ENCODE assay signal across 8 cellular contexts in the genomic region with DNA sequence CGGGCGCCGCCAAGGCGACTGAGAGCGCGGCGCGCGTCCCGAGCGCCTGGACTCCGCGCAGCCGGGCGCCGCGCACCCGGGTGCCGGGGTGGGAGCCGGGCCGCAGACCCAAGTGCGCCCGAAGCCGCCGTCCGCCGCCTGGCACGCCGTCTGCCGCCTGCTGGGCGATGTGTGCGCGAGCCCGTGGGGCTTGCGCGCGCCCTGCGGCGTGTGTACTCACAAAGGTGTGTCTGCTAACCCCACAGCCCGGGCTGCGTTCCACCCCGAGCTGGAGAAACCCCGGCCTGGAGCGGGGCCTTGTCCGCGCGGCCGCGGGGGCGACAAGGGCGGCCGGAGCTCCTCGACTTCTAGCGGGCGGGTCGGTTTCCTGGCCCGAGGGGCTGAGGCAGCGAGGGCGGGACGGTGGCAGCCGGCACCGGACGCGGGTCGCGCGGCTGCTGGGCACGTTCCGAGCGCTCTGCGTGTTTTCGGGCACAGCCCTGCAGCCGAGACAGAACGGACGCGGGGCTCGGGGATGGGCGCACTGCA. TPM values are rescaled to one million over a fixed set of nuclear protein-coding genes. Genes with fewer than 3 reads are reported as not detected.
DNase-seq lines count a peak whose midpoint lies in the region; ATAC-seq and TF ChIP-seq lines count a peak whose summit lies in the region.

No MANE protein-coding gene starts in this region.

- peak overlapping the region; percentile 70 to 99 (median 79) for H3K27ac Mint-ChIP-seq in CD4-positive, alpha-beta memory T cell
- no peak overlapping the region for H3K27ac Mint-ChIP-seq in nephron progenitor cell

- CTCF ChIA-PET in CD4-positive, alpha-beta memory T cell (lab: Charles Lee; ENCODE audit: partially characterized antibody): interaction anchor here (0.7 to 2.0 kb wide), 14 partner anchors 9 to 1073 kb away, joined by 3 to 13 read pairs (median 4); a partner anchor contains a TSS

- H3K27me3 Mint-ChIP-seq in CD4-positive, alpha-beta memory T cell: peaks cover 18 to 19% of the 10 kb centered on the region in 2 donors
- H3K27me3 Mint-ChIP-seq in nephron progenitor cell (ENCODE audit: low read depth, poor library complexity): peaks cover 7% of the 10 kb centered on the region

- peaks cover 0 to 4% (median 0%) of the 10 kb centered on the region in 8 donors for H3K9me3 Mint-ChIP-seq in CD4-positive, alpha-beta memory T cell
- H3K9me3 Mint-ChIP-seq in nephron progenitor cell: no peaks in the 10 kb centered on the region

- peak; percentile 78 to 83 (median 82) for DNase-seq in CD4-positive, alpha-beta memory T cell
- DNase-seq in Peyer's patch: peak; percentile 66 to 92 (median 90)
- peak; percentile 57 for DNase-seq in activated gamma-delta T cell treated with anti-CD3 and anti-CD28 coated beads, Interleukin-2, amount 50 U/mL, for 16 hours (ENCODE audit: low read depth)
- peak; percentile 86 to 94 for DNase-seq in foreskin fibroblast
- DNase-seq in nephron progenitor cell: peak; percentile 69
- peak; percentile 84 to 86 for DNase-seq in thyroid gland

- H3K36me3 ChIP-seq in CD4-positive, alpha-beta memory T cell (ENCODE audit: insufficient read depth, low read length): no peaks in the 10 kb centered on the region
- H3K36me3 ChIP-seq in Peyer's patch (no peaks in the 10 kb centered on the region), thyroid gland (no peaks in the 10 kb centered on the region)

- H3K27me3 ChIP-seq in CD4-positive, alpha-beta memory T cell (ENCODE audit: insufficient read depth, low read length): no peaks in the 10 kb centered on the region
- no peaks in the 10 kb centered on the region for H3K27me3 ChIP-seq in Peyer's patch
- no peaks in the 10 kb centered on the region for H3K27me3 ChIP-seq in thyroid gland

- peak overlapping the region; percentile 82 for H3K27ac ChIP-seq in CD4-positive, alpha-beta memory T cell (ENCODE audit: low read depth, low read length)
- H3K27ac ChIP-seq in Peyer's patch (peak overlapping the region; percentile 94 to 99 (median 96)), thyroid gland (peak overlapping the region; percentile 86 to 97 (median 93))

- H3K4me3 ChIP-seq in CD4-positive, alpha-beta memory T cell (ENCODE audit: low read length in 2 of 2): peak overlapping the region; percentile 77 to 88
- H3K4me3 ChIP-seq in Peyer's patch: peak overlapping the region; percentile 86 to 92 (median 90)
- peak overlapping the region; percentile 65 to 85 for H3K4me3 ChIP-seq in foreskin fibroblast (ENCODE audit: low read depth in 1 of 2, low read length in 2 of 2)
- peak overlapping the region; percentile 37 to 86 (median 51) for H3K4me3 ChIP-seq in thyroid gland (replicated peaks in 1 of 3)

- TF ChIP-seq POLR2A in Peyer's patch (IDR thresholded peaks at IDR 0.05) (peak in 1 of 2 donors; percentile 82), thyroid gland (IDR thresholded peaks at IDR 0.05) (peak in 1 of 2 donors; percentile 46)

- TF ChIP-seq CTCF in Peyer's patch (IDR thresholded peaks at IDR 0.05) (peak; percentile 36 to 87 (median 62)), foreskin fibroblast (IDR thresholded peaks at IDR 0.05; ENCODE audit: low read depth, low read length) (peak; percentile 43), nephron progenitor cell (IDR thresholded peaks at IDR 0.05) (no peak), thyroid gland (IDR thresholded peaks at IDR 0.05) (peak in 4 of 6 experiments; percentile 13 to 64 (median 62))

- peaks cover 24% of the 10 kb centered on the region for H3K4me1 ChIP-seq in CD4-positive, alpha-beta memory T cell (ENCODE audit: insufficient read depth, low read length)
- peaks cover 0 to 34% (median 6%) of the 10 kb centered on the region in 4 donors for H3K4me1 ChIP-seq in Peyer's patch
- H3K4me1 ChIP-seq in thyroid gland: peaks cover 0 to 29% of the 10 kb centered on the region in 2 donors

- intact Hi-C loops in CD4-positive, alpha-beta memory T cell (cut with micrococcal nuclease): loop anchor here (1.0 to 5.0 kb wide), 4 partner anchors 54 to 1081 kb away; a partner anchor contains a TSS
- intact Hi-C loops in thyroid gland (cut with DNase I): loop anchor here (5.0 to 10.0 kb wide), 3 partner anchors 76 to 324 kb away; no protein-coding TSS in a partner anchor

- H3K9me3 ChIP-seq in CD4-positive, alpha-beta memory T cell (ENCODE audit: control insufficient read depth in 1 of 2, low read length in 2 of 2): no peaks in the 10 kb centered on the region
- H3K9me3 ChIP-seq in Peyer's patch: no peaks in the 10 kb centered on the region
- no peaks in the 10 kb centered on the region for H3K9me3 ChIP-seq in thyroid gland

- ATAC-seq in GM19395 (IDR thresholded peaks at IDR 0.05; ENCODE audit: unreplicated experiment): peak; percentile 25
- ATAC-seq in HG03469 (IDR thresholded peaks at IDR 0.05; ENCODE audit: unreplicated experiment): peak; percentile 19

- POLR2A ChIA-PET in CD4-positive, alpha-beta memory T cell (lab: Charles Lee; ENCODE audit: partially characterized antibody): interaction anchor here (0.7 to 2.9 kb wide), 18 partner anchors 11 to 975 kb away, joined by 3 to 76 read pairs (median 4); a partner anchor contains a TSS

- 0% methylated on average over 6 of the region's 78 CpGs; no CpG with 5 or more reads in 1 of the 2 donors for WGBS in thyroid gland, 2 donors

- peaks cover 20 to 51% (median 28%) of the 10 kb centered on the region in 4 donors for H3K4me1 Mint-ChIP-seq in CD4-positive, alpha-beta memory T cell
- H3K4me1 Mint-ChIP-seq in nephron progenitor cell: peaks cover 54% of the 10 kb centered on the region

- H3K36me3 Mint-ChIP-seq in CD4-positive, alpha-beta memory T cell: peaks cover under 1 to 10% of the 10 kb centered on the region in 2 donors
- H3K36me3 Mint-ChIP-seq in nephron progenitor cell (ENCODE audit: low read depth): peaks cover 14% of the 10 kb centered on the region

- peak overlapping the region; percentile 82 to 100 (median 92) for H3K4me3 Mint-ChIP-seq in CD4-positive, alpha-beta memory T cell
- H3K4me3 Mint-ChIP-seq in nephron progenitor cell: peak overlapping the region; percentile 95

RNA-seq across cellular contexts. Expression of a gene that starts 1.1 kb away (rescaled TPM):
- total RNA-seq in CD4-positive, alpha-beta memory T cell: 10 to 100 TPM; 10.3 to 11.3 TPM
- under 1 TPM; 0.23 to 0.68 TPM for polyA plus RNA-seq in CD4-positive, alpha-beta memory T cell
- 10 to 100 TPM; 13.3 to 19.4 (median 16.0) TPM for total RNA-seq in Peyer's patch
- total RNA-seq in thyroid gland: 10 to 100 TPM; 11.8 to 20.1 (median 14.5) TPM

Comparison
In these comparisons a context has a peak if more than half of its experiments do, and no peak if none do; other contexts are left out.
1. Peak in every context shown above with its lines: DNase-seq, ATAC-seq, H3K4me3 ChIP-seq and H3K27ac ChIP-seq.